Comparison of ENCODE assay signal across 30 cellular contexts in genomic region chr11:127825185-127825584, GRCh38.
"Had no signal": no experiment of that assay in that cellular context is flagged by ENCODE, and none has a peak within 500 bp of the region (broad histone marks: within the 10 kb centered on the region; RNA-seq: fewer than 3 reads in every experiment).

No MANE protein-coding gene starts in this region.

- H3K27me3 ChIP-seq: adrenal gland, body of pancreas, breast epithelium, Peyer's patch, SJSA1 had no signal

- ATAC-seq: activated CD4-positive, alpha-beta T cell treated with anti-CD3 and anti-CD28 coated beads for 36 hours; activated naive CD4-positive, alpha-beta T cell treated with anti-CD3 and anti-CD28 coated beads, Interleukin-2, amount 50 U/mL, for 72 hours; activated T-cell treated with anti-CD3 and anti-CD28 coated beads, Interleukin-2, amount 50 U/mL, for 4 hours; body of pancreas; PC-3 had no signal

- H3K9ac ChIP-seq: SK-N-SH had no signal

- H3K4me3 ChIP-seq: adrenal gland, body of pancreas, breast epithelium, Peyer's patch, SJSA1 had no signal

- H3K4me2 ChIP-seq: SK-N-SH had no signal

- H3K36me3 ChIP-seq: adrenal gland, breast epithelium, Peyer's patch, SJSA1 had no signal

- H3K36me3 Mint-ChIP-seq: activated CD4-positive, alpha-beta memory T cell treated with anti-CD3 and anti-CD28 coated beads for 36 hours; activated naive CD4-positive, alpha-beta T cell treated with anti-CD3 and anti-CD28 coated beads, Interleukin-2, amount 50 U/mL, for 72 hours had no signal

- H3K4me1 ChIP-seq: adrenal gland, body of pancreas, breast epithelium, Peyer's patch, SJSA1 had no signal

- H3K9me3 ChIP-seq: adrenal gland, body of pancreas, Peyer's patch, SJSA1, SK-N-SH had no signal

- DNase-seq: activated CD4-positive, alpha-beta memory T cell treated with anti-CD3 and anti-CD28 coated beads for 36 hours; activated CD4-positive, alpha-beta T cell treated with anti-CD3 and anti-CD28 coated beads for 36 hours; activated CD4-positive, alpha-beta T cell treated with anti-CD3 and anti-CD28 coated beads, Interleukin-2, amount 50 U/mL, for 1 hour; activated CD8-positive, alpha-beta memory T cell treated with anti-CD3 and anti-CD28 coated beads, Interleukin-2, amount 50 U/mL, for 4 hours; activated gamma-delta T cell treated with Interleukin-2 at 50 U/mL for 16 hours; activated naive CD4-positive, alpha-beta T cell treated with anti-CD3 and anti-CD28 coated beads for 36 hours; activated T-cell treated with anti-CD3 and anti-CD28 coated beads for 4 hours; activated T-cell treated with anti-CD3 and anti-CD28 coated beads, Interleukin-2, amount 50 U/mL, for 4 hours; adrenal gland; body of pancreas; NCI-H1105; NCI-H1417 treated with DMSO at 0.1 percent for 48 hours; NCI-H1694 treated with DMSO at 0.1 percent for 48 hours; NCI-H2029; NCI-H2107; NCI-H226; NCI-H446 treated with DMSO at 0.1 percent for 48 hours; NCI-H524; NCI-H774; PC-3; Peyer's patch; RPMI8226; SHP77 treated with DMSO at 0.1 percent for 48 hours; SK-N-SH had no signal

- H3K27ac Mint-ChIP-seq: activated CD4-positive, alpha-beta memory T cell treated with anti-CD3 and anti-CD28 coated beads for 36 hours; activated CD4-positive, alpha-beta T cell treated with anti-CD3 and anti-CD28 coated beads for 36 hours; activated naive CD4-positive, alpha-beta T cell treated with anti-CD3 and anti-CD28 coated beads for 36 hours; activated naive CD4-positive, alpha-beta T cell treated with anti-CD3 and anti-CD28 coated beads, Interleukin-2, amount 50 U/mL, for 72 hours; activated T-helper 1 cell treated with anti-CD3 and anti-CD28 coated beads, Interleukin-12 subunit alpha, Interleukin-12 subunit beta, Interleukin-2, Interleukin-4 antibody, amounts not matched to agents 30 ng/mL and 10 ng/mL and 1 ng/mL, durations not matched to agents 14 hours and 24 hours and 36 hours; T-helper 1 cell treated with Interleukin-12 subunit alpha and Interleukin-12 subunit beta and Interleukin-4 antibody, amounts not matched to agents 30 μg/mL and 1 μg/mL, for 36 hours; T-helper 2 cell treated with Interferon-gamma antibody and Interleukin-4, amounts not matched to agents 5 μg/mL and 100 μg/mL, for 36 hours had no signal

- H3K27ac ChIP-seq: adrenal gland, body of pancreas, breast epithelium, Peyer's patch, SJSA1 had no signal

- H3K4me1 Mint-ChIP-seq: activated CD4-positive, alpha-beta T cell treated with anti-CD3 and anti-CD28 coated beads for 36 hours had no signal

- H3K9me3 Mint-ChIP-seq: activated CD4-positive, alpha-beta memory T cell treated with anti-CD3 and anti-CD28 coated beads for 36 hours; activated naive CD4-positive, alpha-beta T cell treated with anti-CD3 and anti-CD28 coated beads for 36 hours; activated naive CD4-positive, alpha-beta T cell treated with anti-CD3 and anti-CD28 coated beads, Interleukin-2, amount 50 U/mL, for 72 hours; activated T-cell treated with anti-CD3 and anti-CD28 coated beads, Interleukin-2, amount 50 U/mL, for 4 hours; activated T-helper 1 cell treated with anti-CD3 and anti-CD28 coated beads, Interleukin-12 subunit alpha, Interleukin-12 subunit beta, Interleukin-2, Interleukin-4 antibody, amounts not matched to agents 30 ng/mL and 10 ng/mL and 1 ng/mL, durations not matched to agents 14 hours and 24 hours and 36 hours; T-helper 1 cell treated with Interleukin-12 subunit alpha and Interleukin-12 subunit beta and Interleukin-4 antibody, amounts not matched to agents 30 μg/mL and 1 μg/mL, for 36 hours; T-helper 2 cell treated with Interferon-gamma antibody and Interleukin-4, amounts not matched to agents 5 μg/mL and 100 μg/mL, for 36 hours had no signal

- H3K4me3 Mint-ChIP-seq: activated CD4-positive, alpha-beta memory T cell treated with anti-CD3 and anti-CD28 coated beads for 36 hours; activated CD4-positive, alpha-beta T cell treated with anti-CD3 and anti-CD28 coated beads for 36 hours; activated naive CD4-positive, alpha-beta T cell treated with anti-CD3 and anti-CD28 coated beads for 36 hours; activated T-cell treated with anti-CD3 and anti-CD28 coated beads, Interleukin-2, amount 50 U/mL, for 4 hours; activated T-helper 1 cell treated with anti-CD3 and anti-CD28 coated beads, Interleukin-12 subunit alpha, Interleukin-12 subunit beta, Interleukin-2, Interleukin-4 antibody, amounts not matched to agents 30 ng/mL and 10 ng/mL and 1 ng/mL, durations not matched to agents 14 hours and 24 hours and 36 hours; T-helper 1 cell treated with Interleukin-12 subunit alpha and Interleukin-12 subunit beta and Interleukin-4 antibody, amounts not matched to agents 30 μg/mL and 1 μg/mL, for 36 hours; T-helper 2 cell treated with Interferon-gamma antibody and Interleukin-4, amounts not matched to agents 5 μg/mL and 100 μg/mL, for 36 hours had no signal
